7 cellular contexts compared by ENCODE assay signal in genomic region chr11:46348986-46349401, GRCh38. TPM values are rescaled to one million over a fixed set of nuclear protein-coding genes. Genes with fewer than 3 reads are reported as not detected.
A peak's percentile ranks its signal among the peaks of the same experiment; 100 is the strongest.
DNase-seq lines count a peak whose midpoint lies in the region; ATAC-seq lines count a peak whose summit lies in the region.

No MANE protein-coding gene starts in this region.

- peak; percentile 23 for ATAC-seq in activated CD4-positive, alpha-beta T cell treated with anti-CD3 and anti-CD28 coated beads for 36 hours
- ATAC-seq in stimulated activated naive B cell treated with anti-CD40 and anti-IgM and Interleukin-4, amounts not matched to agents 10 μg/mL and 1 μg/mL and 100 μg/mL, for 72 hours (replicated peaks) = no peak
- ATAC-seq in HG03045 (IDR thresholded peaks at IDR 0.05; ENCODE audit: unreplicated experiment) (no peak), HG03354 (IDR thresholded peaks at IDR 0.05; ENCODE audit: poor library complexity, severe bottlenecking, unreplicated experiment) (no peak), HG03139 (IDR thresholded peaks at IDR 0.05; ENCODE audit: unreplicated experiment) (no peak)

- no peak overlapping the region for H3K27ac ChIP-seq in HUES6 (ENCODE audit: low read depth, low read length)

- H3K9ac ChIP-seq in HUES6 (ENCODE audit: low read length) (no peak overlapping the region), endocrine pancreas (ENCODE audit: control insufficient read depth, insufficient read depth, low read length) (peak overlapping the region; percentile 57)

- H3K36me3 Mint-ChIP-seq in activated CD4-positive, alpha-beta T cell treated with anti-CD3 and anti-CD28 coated beads for 36 hours (ENCODE audit: low read depth) = peaks cover 18% of the 10 kb centered on the region
- peaks cover 0 to 2% of the 10 kb centered on the region in 2 donors for H3K36me3 Mint-ChIP-seq in stimulated activated naive B cell treated with anti-CD40 and anti-IgM and Interleukin-4, amounts not matched to agents 10 μg/mL and 1 μg/mL and 100 μg/mL, for 72 hours

- peaks cover 81% of the 10 kb centered on the region for H3K4me1 Mint-ChIP-seq in activated CD4-positive, alpha-beta T cell treated with anti-CD3 and anti-CD28 coated beads for 36 hours
- H3K4me1 Mint-ChIP-seq in stimulated activated naive B cell treated with anti-CD40 and anti-IgM and Interleukin-4, amounts not matched to agents 10 μg/mL and 1 μg/mL and 100 μg/mL, for 72 hours = peaks cover 50 to 73% of the 10 kb centered on the region in 2 donors

- H3K9me3 Mint-ChIP-seq in activated CD4-positive, alpha-beta T cell treated with anti-CD3 and anti-CD28 coated beads for 36 hours (ENCODE audit: low read depth) = no peaks in the 10 kb centered on the region
- H3K9me3 Mint-ChIP-seq in stimulated activated naive B cell treated with anti-CD40 and anti-IgM and Interleukin-4, amounts not matched to agents 10 μg/mL and 1 μg/mL and 100 μg/mL, for 72 hours = no peaks in the 10 kb centered on the region

- intact Hi-C loops in activated CD4-positive, alpha-beta T cell treated with anti-CD3 and anti-CD28 coated beads for 36 hours (cut with DNase I, micrococcal nuclease) = loop anchor here (5.0 to 10.0 kb wide), 7 partner anchors 33 to 1782 kb away; partner anchors contain the start of genes CD82 (in 1 of the 2), CSTPP1 (in 1 of the 2), MADD (in 1 of the 2) and MDK (in 1 of the 2)

- peaks cover 12% of the 10 kb centered on the region for H3K27me3 ChIP-seq in HUES6 (ENCODE audit: control insufficient read depth, insufficient read depth, low read length)
- no peaks in the 10 kb centered on the region for H3K27me3 ChIP-seq in endocrine pancreas (ENCODE audit: control insufficient read depth, insufficient read depth, low read length)

- peaks cover 79% of the 10 kb centered on the region for H3K4me1 ChIP-seq in HUES6 (ENCODE audit: control insufficient read depth, insufficient read depth, low read length)
- no peaks in the 10 kb centered on the region for H3K4me1 ChIP-seq in endocrine pancreas (ENCODE audit: control insufficient read depth, insufficient read depth, low read length)

- peak overlapping the region; percentile 96 for H3K27ac Mint-ChIP-seq in activated CD4-positive, alpha-beta T cell treated with anti-CD3 and anti-CD28 coated beads for 36 hours
- H3K27ac Mint-ChIP-seq in stimulated activated naive B cell treated with anti-CD40 and anti-IgM and Interleukin-4, amounts not matched to agents 10 μg/mL and 1 μg/mL and 100 μg/mL, for 72 hours = peak overlapping the region; percentile 82

- POLR2A ChIA-PET in activated CD4-positive, alpha-beta T cell treated with anti-CD3 and anti-CD28 coated beads for 36 hours (lab: Charles Lee) = interaction anchor here (0.6 to 1.2 kb wide), 4 partner anchors 9 to 106 kb away, joined by 3 to 4 read pairs (median 3); no protein-coding TSS in a partner anchor

- H3K4me3 ChIP-seq in HUES6 (ENCODE audit: low read depth, low read length) (peak overlapping the region; percentile 93; the same call in 1 of the 2 replicates), endocrine pancreas (ENCODE audit: control insufficient read depth, insufficient read depth, low read length) (no peak overlapping the region)

- H3K9me3 ChIP-seq in HUES6 (ENCODE audit: control insufficient read depth, insufficient read depth, low read depth, low read length) (no peaks in the 10 kb centered on the region), endocrine pancreas (ENCODE audit: control insufficient read depth, low read length) (no peaks in the 10 kb centered on the region)

- peak; percentile 76 for DNase-seq in activated CD4-positive, alpha-beta T cell treated with anti-CD3 and anti-CD28 coated beads for 36 hours
- no peak for DNase-seq in stimulated activated naive B cell treated with anti-CD40 and anti-IgM and Interleukin-4, amounts not matched to agents 10 μg/mL and 1 μg/mL and 100 μg/mL, for 72 hours

- peak overlapping the region; percentile 90 for H3K4me3 Mint-ChIP-seq in activated CD4-positive, alpha-beta T cell treated with anti-CD3 and anti-CD28 coated beads for 36 hours
- peak overlapping the region; percentile 78 to 82 for H3K4me3 Mint-ChIP-seq in stimulated activated naive B cell treated with anti-CD40 and anti-IgM and Interleukin-4, amounts not matched to agents 10 μg/mL and 1 μg/mL and 100 μg/mL, for 72 hours

- no peaks in the 10 kb centered on the region for H3K27me3 Mint-ChIP-seq in activated CD4-positive, alpha-beta T cell treated with anti-CD3 and anti-CD28 coated beads for 36 hours
- peaks cover 3 to 6% of the 10 kb centered on the region in 2 donors for H3K27me3 Mint-ChIP-seq in stimulated activated naive B cell treated with anti-CD40 and anti-IgM and Interleukin-4, amounts not matched to agents 10 μg/mL and 1 μg/mL and 100 μg/mL, for 72 hours

- CTCF ChIA-PET in activated CD4-positive, alpha-beta T cell treated with anti-CD3 and anti-CD28 coated beads for 36 hours (lab: Charles Lee) = interaction anchor here (0.5 to 13.2 kb wide), 10 partner anchors 8 to 183 kb away, joined by 3 to 141 read pairs (median 7); no protein-coding TSS in a partner anchor

- H3K36me3 ChIP-seq in HUES6 (ENCODE audit: control insufficient read depth, insufficient read depth, low read length) (no peaks in the 10 kb centered on the region), endocrine pancreas (ENCODE audit: control insufficient read depth, insufficient read depth, low read length) (no peaks in the 10 kb centered on the region)

RNA-seq across cellular contexts. Expression of gene DGKZ, which starts 1.7 kb away (rescaled TPM):
- total RNA-seq in activated CD4-positive, alpha-beta T cell treated with anti-CD3 and anti-CD28 coated beads for 36 hours = 100 to 1,000 TPM in 1 of 2 experiments, 10 to 100 TPM in 1; 87.6 to 101 TPM

RNA-seq across cellular contexts. Expression of gene MDK, which starts 32.5 kb away (rescaled TPM):
- 1 to 10 TPM; 3.0 to 6.7 TPM for total RNA-seq in activated CD4-positive, alpha-beta T cell treated with anti-CD3 and anti-CD28 coated beads for 36 hours

RNA-seq across cellular contexts. Expression of gene CHRM4, which starts 42.6 kb away (rescaled TPM):
- under 1 TPM in 1 of 2 experiments, not detected in 1; 0.19 TPM for total RNA-seq in activated CD4-positive, alpha-beta T cell treated with anti-CD3 and anti-CD28 coated beads for 36 hours
